In genomic region chr9:121074370-121075250, GRCh38 we compare ENCODE assay signal across 8 cellular contexts. TPM values are rescaled to one million over a fixed set of nuclear protein-coding genes. Genes with fewer than 3 reads are reported as not detected.
DNase-seq lines count a peak whose midpoint lies in the region; ATAC-seq, FAIRE-seq and TF ChIP-seq lines count a peak whose summit lies in the region.

Gene CNTRL, plus strand, starts transcription at chr9:121074955. Its CDS starts 13,372 bp downstream, at chr9:121088327.

- no peak within 1 kb of the TSS for H2BK5ac ChIP-seq in trophoblast cell (ENCODE audit: low read depth, low read length, poor library complexity)

- no peak for TF ChIP-seq CTCF in tibial artery (IDR thresholded peaks at IDR 0.05)

- peak within 1 kb of the TSS; percentile 10 for H4K12ac ChIP-seq in trophoblast cell (ENCODE audit: low read depth, low read length)

- peak within 1 kb of the TSS; percentile 67 for H4K8ac ChIP-seq in trophoblast cell (ENCODE audit: low read depth, low read length)

- peaks cover 5% of the 10 kb centered on the region for H3K79me2 ChIP-seq in trophoblast cell (ENCODE audit: control insufficient read depth, insufficient read depth, low read length, poor library complexity)

- H2AK5ac ChIP-seq in trophoblast cell (ENCODE audit: low read length): no peak within 1 kb of the TSS

- no CpG with 5 or more reads among the region's 85 CpGs for WGBS in trophoblast cell (ENCODE audit: extremely low coverage, insufficient coverage, insufficient read length)

- no peaks in the 10 kb centered on the region for H3K36me3 ChIP-seq in trophoblast cell (ENCODE audit: control insufficient read depth in 1 of 2, insufficient read depth in 2 of 2, low read length in 2 of 2)
- no peaks in the 10 kb centered on the region for H3K36me3 ChIP-seq in tibial artery

- no peak within 1 kb of the TSS for H2BK12ac ChIP-seq in trophoblast cell (ENCODE audit: low read length)

- no peak within 1 kb of the TSS for H4K91ac ChIP-seq in trophoblast cell (ENCODE audit: low read depth, low read length)

- H3K9me3 ChIP-seq in trophoblast cell (ENCODE audit: insufficient read depth, low read depth, low read length): no peaks in the 10 kb centered on the region
- no peaks in the 10 kb centered on the region for H3K9me3 ChIP-seq in tibial artery

- H3K79me1 ChIP-seq in trophoblast cell (ENCODE audit: low read length): peaks cover 4% of the 10 kb centered on the region

- peak within 1 kb of the TSS; percentile 68 for H2AFZ ChIP-seq in trophoblast cell (ENCODE audit: insufficient read depth, low read length, poor library complexity)

- H3K18ac ChIP-seq in trophoblast cell (ENCODE audit: low read length): peak within 1 kb of the TSS; percentile 25

- H3K27me3 ChIP-seq in trophoblast cell (ENCODE audit: insufficient read depth, low read length) (peaks cover 4% of the 10 kb centered on the region), tibial artery (no peaks in the 10 kb centered on the region)

- H3K9ac ChIP-seq in trophoblast cell (ENCODE audit: low read length): peak within 1 kb of the TSS; percentile 53

- no peak within 1 kb of the TSS for H3K23ac ChIP-seq in trophoblast cell (ENCODE audit: low read length)

- peak within 1 kb of the TSS; percentile 94 for H3K4me2 ChIP-seq in trophoblast cell (ENCODE audit: low read length)

- H2BK120ac ChIP-seq in trophoblast cell (ENCODE audit: insufficient read depth, low read length, poor library complexity): no peak within 1 kb of the TSS

- no peak within 1 kb of the TSS for H3K4ac ChIP-seq in trophoblast cell (ENCODE audit: low read depth, low read length)

- H3K4me1 ChIP-seq in trophoblast cell (ENCODE audit: control insufficient read depth in 1 of 2, insufficient read depth in 2 of 2, low read length in 2 of 2): peaks cover 6 to 7% of the 10 kb centered on the region in 2 experiments
- H3K4me1 ChIP-seq in tibial artery: peaks cover 0 to 30% (median 21%) of the 10 kb centered on the region in 4 donors

- H3K27ac ChIP-seq in trophoblast cell (ENCODE audit: low read depth, low read length) (no peak within 1 kb of the TSS), tibial artery (peak within 1 kb of the TSS; percentile 91 to 95)

- peak within 1 kb of the TSS; percentile 87 for H3K4me3 ChIP-seq in trophoblast cell (ENCODE audit: low read depth, low read length)
- peak within 1 kb of the TSS; percentile 74 to 88 for H3K4me3 ChIP-seq in tibial artery

- DNase-seq in GM12891 (ENCODE audit: insufficient read length, low spot score) (peak; percentile 62), NCI-H1436 treated with DMSO at 0.1 percent for 48 hours (lab: John Stamatoyannopoulos, UW) (peak; percentile 54), SW480 (ENCODE audit: low spot score) (peak; percentile 90), Right ventricle myocardium superior (peak; percentile 94), trophoblast cell (peak; percentile 84), tibial artery (peak; percentile 95 to 96)
- peak; percentile 76 for DNase-seq in activated naive CD8-positive, alpha-beta T cell treated with anti-CD3 and anti-CD28 coated beads, Interleukin-2, amount 50 U/mL, for 16 hours (ENCODE audit: low read depth, low spot score)

- intact Hi-C loops in Right ventricle myocardium superior (cut with DNase I): no loop called here
- intact Hi-C loops in tibial artery (cut with DNase I; ENCODE audit: low total_unique reads): loop anchor here (2.0 to 10.0 kb wide), 2 partner anchors 46 to 210 kb away; no protein-coding TSS in a partner anchor

- H3K14ac ChIP-seq in trophoblast cell (ENCODE audit: low read length): peak within 1 kb of the TSS; percentile 33

- peak; percentile 82 for TF ChIP-seq POLR2A in GM12891 (IDR thresholded peaks at IDR 0.05; ENCODE audit: low read depth, low read length)

- peak; percentile 68 for ATAC-seq in HG02840 (IDR thresholded peaks at IDR 0.05; ENCODE audit: low FRiP score, unreplicated experiment)
- ATAC-seq in Right ventricle myocardium superior (ENCODE audit: poor library complexity): peak; percentile 94

- FAIRE-seq in GM12891 (lab: Jason Lieb, UNC): peak; percentile 92

TF ChIP-seq in GM12891, 5 proteins besides CTCF, POLR2A, EP300 and RAD21:
- TF ChIP-seq POU2F2 (IDR thresholded peaks at IDR 0.05; ENCODE audit: low read depth, low read length) (peak; percentile 66; the same call in 1 of the 2 replicates), PAX5 (IDR thresholded peaks at IDR 0.05; ENCODE audit: insufficient read depth, low read length, severe bottlenecking) (no peak), TAF1 (IDR thresholded peaks at IDR 0.05; ENCODE audit: low read depth, low read length) (0 out of 2 replicates have a peak, but pooled peaks have one; percentile 50), POLR2AphosphoS5 (IDR thresholded peaks at IDR 0.05; ENCODE audit: low read depth, low read length) (peak; percentile 86), SPI1 (IDR thresholded peaks at IDR 0.05; ENCODE audit: low read depth, low read length) (no peak)

RNA-seq across cellular contexts. Expression of gene CNTRL, which starts in this region (rescaled TPM):
- polyA plus RNA-seq in GM12891 (2012; ENCODE audit: low read depth, missing spikeins): 16.9 TPM
- total RNA-seq in Right ventricle myocardium superior: 2.6 TPM
- 5.5 and 6.8 TPM in 2 replicates for polyA plus RNA-seq in trophoblast cell (2013)
